In the genomic region with DNA sequence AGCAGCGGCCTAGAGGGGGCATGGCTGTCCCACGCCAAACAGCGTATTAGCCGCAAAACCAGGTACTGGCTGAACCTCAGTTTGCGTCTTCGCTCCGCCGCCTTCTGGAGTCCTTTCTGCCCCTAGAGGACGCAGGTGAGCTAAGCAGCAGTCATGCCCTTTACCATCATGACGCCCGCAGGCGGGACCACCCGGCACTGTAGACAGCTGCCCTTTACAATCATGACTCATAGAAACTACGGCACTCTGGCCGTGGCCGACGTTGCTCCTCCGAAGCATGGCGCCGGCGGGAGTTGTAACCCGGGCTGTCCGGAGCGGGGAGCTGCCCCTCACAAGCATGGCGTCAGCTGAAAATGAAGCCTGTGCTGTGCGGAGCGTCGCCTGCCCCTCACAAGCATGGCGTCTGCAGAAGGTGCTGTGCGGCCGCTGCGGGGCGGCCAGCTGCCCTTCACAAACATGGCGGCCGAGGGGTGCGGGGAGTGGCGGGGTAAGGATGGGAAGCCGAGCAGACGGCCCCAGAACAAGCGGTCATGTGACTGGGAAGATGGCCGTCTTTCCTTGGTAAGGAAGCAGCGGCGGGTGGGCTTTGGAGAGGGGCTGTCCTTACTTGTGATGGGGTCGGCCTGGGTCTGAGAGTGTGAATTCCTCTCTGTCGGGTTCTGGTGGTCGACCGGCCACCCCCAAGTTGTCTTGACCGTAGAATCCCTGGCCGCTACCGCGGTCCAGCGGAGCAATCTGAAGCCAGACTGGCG, we compare ENCODE assay signal across 8 cellular contexts. TPM values are rescaled to one million over a fixed set of nuclear protein-coding genes. Genes with fewer than 3 reads are reported as not detected.
DNase-seq lines count a peak whose midpoint lies in the region; ATAC-seq lines count a peak whose summit lies in the region.

A gene with protein sequence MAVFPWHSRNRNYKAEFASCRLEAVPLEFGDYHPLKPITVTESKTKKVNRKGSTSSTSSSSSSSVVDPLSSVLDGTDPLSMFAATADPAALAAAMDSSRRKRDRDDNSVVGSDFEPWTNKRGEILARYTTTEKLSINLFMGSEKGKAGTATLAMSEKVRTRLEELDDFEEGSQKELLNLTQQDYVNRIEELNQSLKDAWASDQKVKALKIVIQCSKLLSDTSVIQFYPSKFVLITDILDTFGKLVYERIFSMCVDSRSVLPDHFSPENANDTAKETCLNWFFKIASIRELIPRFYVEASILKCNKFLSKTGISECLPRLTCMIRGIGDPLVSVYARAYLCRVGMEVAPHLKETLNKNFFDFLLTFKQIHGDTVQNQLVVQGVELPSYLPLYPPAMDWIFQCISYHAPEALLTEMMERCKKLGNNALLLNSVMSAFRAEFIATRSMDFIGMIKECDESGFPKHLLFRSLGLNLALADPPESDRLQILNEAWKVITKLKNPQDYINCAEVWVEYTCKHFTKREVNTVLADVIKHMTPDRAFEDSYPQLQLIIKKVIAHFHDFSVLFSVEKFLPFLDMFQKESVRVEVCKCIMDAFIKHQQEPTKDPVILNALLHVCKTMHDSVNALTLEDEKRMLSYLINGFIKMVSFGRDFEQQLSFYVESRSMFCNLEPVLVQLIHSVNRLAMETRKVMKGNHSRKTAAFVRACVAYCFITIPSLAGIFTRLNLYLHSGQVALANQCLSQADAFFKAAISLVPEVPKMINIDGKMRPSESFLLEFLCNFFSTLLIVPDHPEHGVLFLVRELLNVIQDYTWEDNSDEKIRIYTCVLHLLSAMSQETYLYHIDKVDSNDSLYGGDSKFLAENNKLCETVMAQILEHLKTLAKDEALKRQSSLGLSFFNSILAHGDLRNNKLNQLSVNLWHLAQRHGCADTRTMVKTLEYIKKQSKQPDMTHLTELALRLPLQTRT (plus strand): TSS at position 518 of the 752 bp plus-strand sequence. CDS start 27 bp downstream, at position 545.

- peak within 1 kb of the TSS; percentile 56 for H3K4ac ChIP-seq in mesendoderm (ENCODE audit: low read depth, low read length)

- H3K23ac ChIP-seq in mesendoderm (ENCODE audit: low read length) = peak within 1 kb of the TSS; percentile 16

- H4K8ac ChIP-seq in mesendoderm (ENCODE audit: low read depth, low read length) = peak within 1 kb of the TSS; percentile 41

- H2BK15ac ChIP-seq in mesendoderm (replicated peaks; ENCODE audit: low read depth) = no peak within 1 kb of the TSS

- H3K9ac ChIP-seq in endocrine pancreas (ENCODE audit: control insufficient read depth, insufficient read depth, low read length) (peak within 1 kb of the TSS; percentile 92), mesendoderm (ENCODE audit: low read length) (peak within 1 kb of the TSS; percentile 84)

- H3K27me3 ChIP-seq in endocrine pancreas (ENCODE audit: control insufficient read depth, insufficient read depth, low read length) (no peaks in the 10 kb centered on the region), mesendoderm (ENCODE audit: insufficient read depth, low read length, poor library complexity) (no peaks in the 10 kb centered on the region)

- peaks cover 2% of the 10 kb centered on the region for H3K79me1 ChIP-seq in mesendoderm (ENCODE audit: low read length)

- peak within 1 kb of the TSS; percentile 95 for H3K56ac ChIP-seq in mesendoderm (ENCODE audit: low read length)

- peak; percentile 89 for ATAC-seq in GM21367 (IDR thresholded peaks at IDR 0.05; ENCODE audit: unreplicated experiment)

- peak within 1 kb of the TSS; percentile 65 for H3K27ac ChIP-seq in mesendoderm (ENCODE audit: low read depth, low read length)

- H3K4me2 ChIP-seq in mesendoderm (ENCODE audit: low read length) = peak within 1 kb of the TSS; percentile 85

- no CpG with 5 or more reads among the region's 53 CpGs for WGBS in mesendoderm (ENCODE audit: extremely low coverage, insufficient coverage, low lambda C conversion rate)

- peak within 1 kb of the TSS; percentile 82 for H3K18ac ChIP-seq in mesendoderm (ENCODE audit: low read length)

- in situ Hi-C loops in Caki2 (cut with HindIII; ENCODE audit: low pct_unique_long_range_greater_than_20kb, low sequenced_read_pairs) = no loop called here

- no peaks in the 10 kb centered on the region for H3K36me3 ChIP-seq in endocrine pancreas (ENCODE audit: control insufficient read depth, insufficient read depth, low read length)
- H3K36me3 ChIP-seq in mesendoderm (ENCODE audit: control insufficient read depth, insufficient read depth, low read length) = no peaks in the 10 kb centered on the region

- H3K9me3 ChIP-seq in endocrine pancreas (ENCODE audit: control insufficient read depth, low read length) = no peaks in the 10 kb centered on the region

- H4K5ac ChIP-seq in mesendoderm (ENCODE audit: low read length) = peak within 1 kb of the TSS; percentile 49

- H3K4me3 ChIP-seq in endocrine pancreas (ENCODE audit: control insufficient read depth, insufficient read depth, low read length) (peak within 1 kb of the TSS; percentile 76), mesendoderm (ENCODE audit: low read length) (peak within 1 kb of the TSS; percentile 82)

- no peaks in the 10 kb centered on the region for H3K79me2 ChIP-seq in mesendoderm (ENCODE audit: control insufficient read depth, insufficient read depth, low read length)

- no peaks in the 10 kb centered on the region for H3K4me1 ChIP-seq in endocrine pancreas (ENCODE audit: control insufficient read depth, insufficient read depth, low read length)
- H3K4me1 ChIP-seq in mesendoderm (ENCODE audit: control insufficient read depth, low read depth, low read length) = no peaks in the 10 kb centered on the region

- DNase-seq in Caki2 (ENCODE audit: low read depth) (peak; percentile 100), HUDEP-2 (lab: John Stamatoyannopoulos, UW; ENCODE audit: unreplicated experiment in 76 of 76) (peak in 75 of 76 experiments; percentile 66 to 98 (median 96)), NOMO-1 treated with dmso at 0.1 percent for 144 hours (lab: John Stamatoyannopoulos, UW; ENCODE audit: unreplicated experiment) (peak; percentile 97), mesendoderm (peak; percentile 99)
- DNase-seq in activated CD8-positive, alpha-beta memory T cell treated with anti-CD3 and anti-CD28 coated beads, Interleukin-2, amount 50 U/mL, for 1 hour (ENCODE audit: extremely low read depth) = peak; percentile 94
- DNase-seq in stimulated activated CD8-positive, alpha-beta memory T cell treated with anti-CD3 and anti-CD28 coated beads, Interleukin-15, amount 100 ng/mL, for 1 hour (ENCODE audit: low read depth) = peak; percentile 90

- H2AK5ac ChIP-seq in mesendoderm (ENCODE audit: low read length) = no peak within 1 kb of the TSS

- H2BK120ac ChIP-seq in mesendoderm (ENCODE audit: low read depth, low read length) = no peak within 1 kb of the TSS

- peak within 1 kb of the TSS; percentile 78 for H2BK5ac ChIP-seq in mesendoderm (ENCODE audit: low read length)

RNA-seq across cellular contexts. Expression of the gene that starts here (rescaled TPM):
- total RNA-seq in Caki2 (2014; rRNA removed; shearing (Covaris generic); ENCODE audit: low replicate concordance) = 16.3 and 20.7 TPM in 2 replicates
- 29.5 TPM for polyA plus RNA-seq in mesendoderm (2013, experiment 1 of 2)
- polyA plus RNA-seq in mesendoderm (2013, experiment 2 of 2) = 30.1 TPM

Comparison
In these comparisons a context has a peak if more than half of its experiments do, and no peak if none do; other contexts are left out.
1. Peak in every context shown above with its lines: DNase-seq, ATAC-seq, H3K4me3 ChIP-seq and H3K27ac ChIP-seq.